Comparison of ENCODE assay signal across 1 cellular context in the genomic region with DNA sequence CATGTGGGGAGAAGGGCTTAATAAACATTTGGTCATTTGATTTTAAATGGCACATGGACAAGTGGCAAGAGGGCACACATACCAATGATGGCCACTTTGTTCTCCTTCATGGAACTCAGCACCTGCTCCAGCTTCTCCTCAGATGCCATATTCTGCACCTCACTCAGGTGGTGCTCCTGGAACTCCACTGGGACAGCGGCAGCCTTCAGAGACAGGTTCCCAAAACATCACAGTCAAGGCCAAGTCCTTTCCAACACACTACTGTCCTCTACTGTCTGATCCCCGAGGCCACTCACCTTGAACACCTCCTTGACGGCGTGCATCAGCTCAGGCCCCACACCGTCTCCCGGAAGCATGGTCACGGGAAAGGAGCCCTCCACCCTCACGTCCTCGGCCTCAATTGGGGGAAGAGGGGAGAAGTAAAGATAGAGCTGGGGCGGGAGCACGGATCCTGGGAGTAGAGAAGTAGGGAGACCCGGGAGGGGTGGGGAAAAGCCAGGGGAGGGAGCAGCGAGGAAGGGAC.
TF ChIP-seq lines count a peak whose summit lies in the region.

No MANE protein-coding gene starts in this region.

TF ChIP-seq in K562, 482 proteins besides CTCF, POLR2A, EP300 and RAD21:
- TF ChIP-seq, protein P1, sequence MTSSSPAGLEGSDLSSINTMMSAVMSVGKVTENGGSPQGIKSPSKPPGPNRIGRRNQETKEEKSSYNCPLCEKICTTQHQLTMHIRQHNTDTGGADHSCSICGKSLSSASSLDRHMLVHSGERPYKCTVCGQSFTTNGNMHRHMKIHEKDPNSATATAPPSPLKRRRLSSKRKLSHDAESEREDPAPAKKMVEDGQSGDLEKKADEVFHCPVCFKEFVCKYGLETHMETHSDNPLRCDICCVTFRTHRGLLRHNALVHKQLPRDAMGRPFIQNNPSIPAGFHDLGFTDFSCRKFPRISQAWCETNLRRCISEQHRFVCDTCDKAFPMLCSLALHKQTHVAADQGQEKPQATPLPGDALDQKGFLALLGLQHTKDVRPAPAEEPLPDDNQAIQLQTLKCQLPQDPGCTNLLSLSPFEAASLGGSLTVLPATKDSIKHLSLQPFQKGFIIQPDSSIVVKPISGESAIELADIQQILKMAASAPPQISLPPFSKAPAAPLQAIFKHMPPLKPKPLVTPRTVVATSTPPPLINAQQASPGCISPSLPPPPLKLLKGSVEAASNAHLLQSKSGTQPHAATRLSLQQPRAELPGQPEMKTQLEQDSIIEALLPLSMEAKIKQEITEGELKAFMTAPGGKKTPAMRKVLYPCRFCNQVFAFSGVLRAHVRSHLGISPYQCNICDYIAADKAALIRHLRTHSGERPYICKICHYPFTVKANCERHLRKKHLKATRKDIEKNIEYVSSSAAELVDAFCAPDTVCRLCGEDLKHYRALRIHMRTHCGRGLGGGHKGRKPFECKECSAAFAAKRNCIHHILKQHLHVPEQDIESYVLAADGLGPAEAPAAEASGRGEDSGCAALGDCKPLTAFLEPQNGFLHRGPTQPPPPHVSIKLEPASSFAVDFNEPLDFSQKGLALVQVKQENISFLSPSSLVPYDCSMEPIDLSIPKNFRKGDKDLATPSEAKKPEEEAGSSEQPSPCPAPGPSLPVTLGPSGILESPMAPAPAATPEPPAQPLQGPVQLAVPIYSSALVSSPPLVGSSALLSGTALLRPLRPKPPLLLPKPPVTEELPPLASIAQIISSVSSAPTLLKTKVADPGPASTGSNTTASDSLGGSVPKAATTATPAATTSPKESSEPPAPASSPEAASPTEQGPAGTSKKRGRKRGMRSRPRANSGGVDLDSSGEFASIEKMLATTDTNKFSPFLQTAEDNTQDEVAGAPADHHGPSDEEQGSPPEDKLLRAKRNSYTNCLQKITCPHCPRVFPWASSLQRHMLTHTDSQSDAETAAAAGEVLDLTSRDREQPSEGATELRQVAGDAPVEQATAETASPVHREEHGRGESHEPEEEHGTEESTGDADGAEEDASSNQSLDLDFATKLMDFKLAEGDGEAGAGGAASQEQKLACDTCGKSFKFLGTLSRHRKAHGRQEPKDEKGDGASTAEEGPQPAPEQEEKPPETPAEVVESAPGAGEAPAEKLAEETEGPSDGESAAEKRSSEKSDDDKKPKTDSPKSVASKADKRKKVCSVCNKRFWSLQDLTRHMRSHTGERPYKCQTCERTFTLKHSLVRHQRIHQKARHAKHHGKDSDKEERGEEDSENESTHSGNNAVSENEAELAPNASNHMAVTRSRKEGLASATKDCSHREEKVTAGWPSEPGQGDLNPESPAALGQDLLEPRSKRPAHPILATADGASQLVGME (CRISPR knock-in tag; IDR thresholded peaks at IDR 0.05): no peak
- no peak for TF ChIP-seq GATA2 (CRISPR knock-in tag; IDR thresholded peaks at IDR 0.05)
- TF ChIP-seq ETV6 (IDR thresholded peaks at IDR 0.05; ENCODE audit: borderline replicate concordance in 1 of 2, low read depth in 2 of 2, low read length in 1 of 2): no peak
- no peak for TF ChIP-seq ETV6 (CRISPR knock-in tag; IDR thresholded peaks at IDR 0.05; ENCODE audit: borderline replicate concordance)
- TF ChIP-seq, protein P2, sequence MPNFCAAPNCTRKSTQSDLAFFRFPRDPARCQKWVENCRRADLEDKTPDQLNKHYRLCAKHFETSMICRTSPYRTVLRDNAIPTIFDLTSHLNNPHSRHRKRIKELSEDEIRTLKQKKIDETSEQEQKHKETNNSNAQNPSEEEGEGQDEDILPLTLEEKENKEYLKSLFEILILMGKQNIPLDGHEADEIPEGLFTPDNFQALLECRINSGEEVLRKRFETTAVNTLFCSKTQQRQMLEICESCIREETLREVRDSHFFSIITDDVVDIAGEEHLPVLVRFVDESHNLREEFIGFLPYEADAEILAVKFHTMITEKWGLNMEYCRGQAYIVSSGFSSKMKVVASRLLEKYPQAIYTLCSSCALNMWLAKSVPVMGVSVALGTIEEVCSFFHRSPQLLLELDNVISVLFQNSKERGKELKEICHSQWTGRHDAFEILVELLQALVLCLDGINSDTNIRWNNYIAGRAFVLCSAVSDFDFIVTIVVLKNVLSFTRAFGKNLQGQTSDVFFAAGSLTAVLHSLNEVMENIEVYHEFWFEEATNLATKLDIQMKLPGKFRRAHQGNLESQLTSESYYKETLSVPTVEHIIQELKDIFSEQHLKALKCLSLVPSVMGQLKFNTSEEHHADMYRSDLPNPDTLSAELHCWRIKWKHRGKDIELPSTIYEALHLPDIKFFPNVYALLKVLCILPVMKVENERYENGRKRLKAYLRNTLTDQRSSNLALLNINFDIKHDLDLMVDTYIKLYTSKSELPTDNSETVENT (CRISPR knock-in tag; IDR thresholded peaks at IDR 0.05): no peak
- no peak for TF ChIP-seq ZZZ3 (IDR thresholded peaks at IDR 0.05)
- TF ChIP-seq RBM15 (IDR thresholded peaks at IDR 0.05; ENCODE audit: insufficient read depth, low read length): no peak
- no peak for TF ChIP-seq ZNF551 (CRISPR knock-in tag; IDR thresholded peaks at IDR 0.05)
- no peak for TF ChIP-seq SREBF1 (IDR thresholded peaks at IDR 0.05; ENCODE audit: borderline replicate concordance, low read depth, low read length)
- no peak for TF ChIP-seq CBFB (CRISPR knock-in tag; IDR thresholded peaks at IDR 0.05)
- TF ChIP-seq DPF2 (IDR thresholded peaks at IDR 0.05): no peak
- TF ChIP-seq HLTF (IDR thresholded peaks at IDR 0.05): no peak
- TF ChIP-seq NR1H2 (CRISPR knock-in tag; IDR thresholded peaks at IDR 0.05): no peak
- no peak for TF ChIP-seq MTF1 (CRISPR knock-in tag; IDR thresholded peaks at IDR 0.05; ENCODE audit: borderline replicate concordance)
- TF ChIP-seq ZNF311 (CRISPR knock-in tag; IDR thresholded peaks at IDR 0.05): no peak
- no peak for TF ChIP-seq RFX7 (CRISPR knock-in tag; IDR thresholded peaks at IDR 0.05)
- no peak for TF ChIP-seq CXXC5 (CRISPR knock-in tag; IDR thresholded peaks at IDR 0.05)
- TF ChIP-seq, protein P3, sequence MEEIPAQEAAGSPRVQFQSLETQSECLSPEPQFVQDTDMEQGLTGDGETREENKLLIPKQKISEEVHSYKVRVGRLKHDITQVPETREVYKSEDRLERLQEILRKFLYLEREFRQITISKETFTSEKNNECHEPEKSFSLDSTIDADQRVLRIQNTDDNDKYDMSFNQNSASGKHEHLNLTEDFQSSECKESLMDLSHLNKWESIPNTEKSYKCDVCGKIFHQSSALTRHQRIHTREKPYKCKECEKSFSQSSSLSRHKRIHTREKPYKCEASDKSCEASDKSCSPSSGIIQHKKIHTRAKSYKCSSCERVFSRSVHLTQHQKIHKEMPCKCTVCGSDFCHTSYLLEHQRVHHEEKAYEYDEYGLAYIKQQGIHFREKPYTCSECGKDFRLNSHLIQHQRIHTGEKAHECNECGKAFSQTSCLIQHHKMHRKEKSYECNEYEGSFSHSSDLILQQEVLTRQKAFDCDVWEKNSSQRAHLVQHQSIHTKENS (CRISPR knock-in tag; IDR thresholded peaks at IDR 0.05): no peak
- TF ChIP-seq ZNF707 (CRISPR knock-in tag; conservative IDR thresholded peaks at IDR 0.05): no peak
- no peak for TF ChIP-seq FOXK2 (conservative IDR thresholded peaks at IDR 0.05 in 1 of 2, IDR thresholded peaks at IDR 0.05 in 1 of 2; ENCODE audit: low read depth in 2 of 2)
- TF ChIP-seq, protein P4, sequence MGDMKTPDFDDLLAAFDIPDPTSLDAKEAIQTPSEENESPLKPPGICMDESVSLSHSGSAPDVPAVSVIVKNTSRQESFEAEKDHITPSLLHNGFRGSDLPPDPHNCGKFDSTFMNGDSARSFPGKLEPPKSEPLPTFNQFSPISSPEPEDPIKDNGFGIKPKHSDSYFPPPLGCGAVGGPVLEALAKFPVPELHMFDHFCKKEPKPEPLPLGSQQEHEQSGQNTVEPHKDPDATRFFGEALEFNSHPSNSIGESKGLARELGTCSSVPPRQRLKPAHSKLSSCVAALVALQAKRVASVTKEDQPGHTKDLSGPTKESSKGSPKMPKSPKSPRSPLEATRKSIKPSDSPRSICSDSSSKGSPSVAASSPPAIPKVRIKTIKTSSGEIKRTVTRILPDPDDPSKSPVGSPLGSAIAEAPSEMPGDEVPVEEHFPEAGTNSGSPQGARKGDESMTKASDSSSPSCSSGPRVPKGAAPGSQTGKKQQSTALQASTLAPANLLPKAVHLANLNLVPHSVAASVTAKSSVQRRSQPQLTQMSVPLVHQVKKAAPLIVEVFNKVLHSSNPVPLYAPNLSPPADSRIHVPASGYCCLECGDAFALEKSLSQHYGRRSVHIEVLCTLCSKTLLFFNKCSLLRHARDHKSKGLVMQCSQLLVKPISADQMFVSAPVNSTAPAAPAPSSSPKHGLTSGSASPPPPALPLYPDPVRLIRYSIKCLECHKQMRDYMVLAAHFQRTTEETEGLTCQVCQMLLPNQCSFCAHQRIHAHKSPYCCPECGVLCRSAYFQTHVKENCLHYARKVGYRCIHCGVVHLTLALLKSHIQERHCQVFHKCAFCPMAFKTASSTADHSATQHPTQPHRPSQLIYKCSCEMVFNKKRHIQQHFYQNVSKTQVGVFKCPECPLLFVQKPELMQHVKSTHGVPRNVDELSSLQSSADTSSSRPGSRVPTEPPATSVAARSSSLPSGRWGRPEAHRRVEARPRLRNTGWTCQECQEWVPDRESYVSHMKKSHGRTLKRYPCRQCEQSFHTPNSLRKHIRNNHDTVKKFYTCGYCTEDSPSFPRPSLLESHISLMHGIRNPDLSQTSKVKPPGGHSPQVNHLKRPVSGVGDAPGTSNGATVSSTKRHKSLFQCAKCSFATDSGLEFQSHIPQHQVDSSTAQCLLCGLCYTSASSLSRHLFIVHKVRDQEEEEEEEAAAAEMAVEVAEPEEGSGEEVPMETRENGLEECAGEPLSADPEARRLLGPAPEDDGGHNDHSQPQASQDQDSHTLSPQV (IDR thresholded peaks at IDR 0.05): no peak
TF ChIP-seq in K562: peak in this region for 0.
